ENCODE assay signal across 28 cellular contexts in genomic region chr9:32258482-32258881, GRCh38.
"Had no signal": no experiment of that assay in that cellular context is flagged by ENCODE, and none has a peak within 500 bp of the region (broad histone marks: within the 10 kb centered on the region; RNA-seq: fewer than 3 reads in every experiment).

No MANE protein-coding gene starts in this region.

- H3K36me3 ChIP-seq: left lung, lower lobe of right lung, ovary, right atrium auricular region, right lobe of liver, suprapubic skin, thoracic aorta, tibial artery, upper lobe of right lung had no signal

- H3K4me3 Mint-ChIP-seq: immature natural killer cell; naive B cell; natural killer cell; nephron progenitor cell; stimulated activated memory B cell treated with anti-CD40 and anti-IgM and Interleukin-4, amounts not matched to agents 10 μg/mL and 1 μg/mL and 100 μg/mL, for 72 hours had no signal

- DNase-seq: hypothalamus; immature natural killer cell; kidney; left colon; left lung; lower lobe of right lung; mammary epithelial cell; mesenchymal stem cell; naive B cell; natural killer cell; nephron progenitor cell; ovary; right lobe of liver; stimulated activated CD4-positive, alpha-beta T cell treated with anti-CD3 and anti-CD28 coated beads, Interleukin-1b, Interleukin-23, amount 100 ng/mL, for 48 hours; stimulated activated CD4-positive, alpha-beta T cell treated with anti-CD3 and anti-CD28 coated beads, Interleukin-2, amount 100 ng/mL, for 48 hours; stimulated activated CD4-positive, alpha-beta T cell treated with anti-CD3 and anti-CD28 coated beads, Interleukin-4, amount 100 ng/mL, for 4 hours; stimulated activated CD8-positive, alpha-beta memory T cell treated with anti-CD3 and anti-CD28 coated beads, Interleukin-4, amount 100 ng/mL, for 48 hours; stimulated activated naive CD8-positive, alpha-beta T cell treated with anti-CD3 and anti-CD28 coated beads, Interleukin-15, Interleukin-2, amounts not matched to agents 100 U/mL and 50 U/mL, for 24 hours; tibial artery; upper lobe of right lung had no signal

- H3K4me3 ChIP-seq: left lung, lower lobe of right lung, ovary, right atrium auricular region, right lobe of liver, smooth muscle cell, suprapubic skin, thoracic aorta, tibial artery, upper lobe of right lung had no signal

- H3K27me3 Mint-ChIP-seq: progenitor cell of endocrine pancreas; stimulated activated memory B cell treated with anti-CD40 and anti-IgM and Interleukin-4, amounts not matched to agents 10 μg/mL and 1 μg/mL and 100 μg/mL, for 72 hours had no signal

- H3K4me1 Mint-ChIP-seq: immature natural killer cell; naive B cell; natural killer cell; nephron progenitor cell; stimulated activated memory B cell treated with anti-CD40 and anti-IgM and Interleukin-4, amounts not matched to agents 10 μg/mL and 1 μg/mL and 100 μg/mL, for 72 hours had no signal

- H3K4me2 ChIP-seq: smooth muscle cell had no signal

- H3K4me1 ChIP-seq: lower lobe of right lung, right atrium auricular region, right lobe of liver, suprapubic skin, tibial artery, upper lobe of right lung had no signal

- H3K27ac ChIP-seq: left lung, lower lobe of right lung, ovary, right atrium auricular region, right lobe of liver, suprapubic skin, thoracic aorta, tibial artery, upper lobe of right lung had no signal

- H3K9me3 ChIP-seq: left lung, lower lobe of right lung, ovary, right atrium auricular region, right lobe of liver, suprapubic skin, thoracic aorta, tibial artery, upper lobe of right lung had no signal

- ATAC-seq: left colon; left lung; lower lobe of right lung; natural killer cell; right lobe of liver; stimulated activated memory B cell treated with anti-CD40 and anti-IgM and Interleukin-4, amounts not matched to agents 10 μg/mL and 1 μg/mL and 100 μg/mL, for 72 hours; stimulated activated naive CD8-positive, alpha-beta T cell treated with anti-CD3 and anti-CD28 coated beads, Interleukin-15, Interleukin-2, amounts not matched to agents 100 U/mL and 50 U/mL, for 24 hours; upper lobe of right lung had no signal

- H3K27me3 ChIP-seq: left lung, ovary, right atrium auricular region, right lobe of liver, suprapubic skin, tibial artery, upper lobe of right lung had no signal

- FAIRE-seq: islet of Langerhans, kidney, urothelium cell line had no signal

- H3K27ac Mint-ChIP-seq: immature natural killer cell; naive B cell; natural killer cell; nephron progenitor cell; progenitor cell of endocrine pancreas; stimulated activated memory B cell treated with anti-CD40 and anti-IgM and Interleukin-4, amounts not matched to agents 10 μg/mL and 1 μg/mL and 100 μg/mL, for 72 hours had no signal
